In the genomic region with DNA sequence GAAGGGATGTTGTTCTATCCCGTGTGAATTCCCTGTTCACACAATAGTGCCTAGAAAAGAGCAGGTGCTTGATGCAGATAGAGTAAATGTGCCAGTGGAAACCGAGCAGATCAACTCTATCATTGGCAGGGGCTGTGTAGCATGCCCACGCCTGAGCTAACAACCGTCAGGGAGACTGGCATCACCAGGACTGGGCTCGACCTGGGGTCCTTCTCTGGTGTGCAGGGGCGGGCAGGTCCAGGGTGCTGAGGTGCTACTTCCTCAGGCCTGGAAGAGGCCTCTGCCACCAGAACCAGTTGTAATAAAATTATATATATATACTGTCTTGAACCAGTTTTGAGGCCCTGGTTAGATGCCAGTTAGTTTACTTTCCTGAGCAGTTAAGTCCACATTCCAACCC, we compare ENCODE assay signal across 28 cellular contexts. TPM values are rescaled to one million over a fixed set of nuclear protein-coding genes. Genes with fewer than 3 reads are reported as not detected.
DNase-seq lines count a peak whose midpoint lies in the region; ATAC-seq and TF ChIP-seq lines count a peak whose summit lies in the region.
"Had no signal": no experiment of that assay in that cellular context is flagged by ENCODE, and none has a peak within 500 bp of the region (broad histone marks: within the 10 kb centered on the region; RNA-seq: fewer than 3 reads in every experiment).

No MANE protein-coding gene starts in this region.

- H3K79me2 ChIP-seq in Loucy (ENCODE audit: insufficient read depth, low read length) (no peaks in the 10 kb centered on the region), neural progenitor cell (ENCODE audit: low read depth) (no peaks in the 10 kb centered on the region)

- H3K27ac ChIP-seq in caudate nucleus (ENCODE audit: low read depth, low read length) = peak overlapping the region; percentile 64
- H3K27ac ChIP-seq in neural progenitor cell = no peak overlapping the region
- H3K27ac ChIP-seq: GM23248, SJCRH30 had no signal

- H3K27me3 Mint-ChIP-seq in neural progenitor cell (ENCODE audit: insufficient read depth, low read depth) (peaks cover 10% of the 10 kb centered on the region), HFFc6 (ENCODE audit: insufficient read depth) (peaks cover 43% of the 10 kb centered on the region)

- H3K4me1 Mint-ChIP-seq in neural progenitor cell (peaks cover 37% of the 10 kb centered on the region), HFFc6 (ENCODE audit: low read depth) (no peaks in the 10 kb centered on the region)
- H3K4me1 Mint-ChIP-seq: CD8-positive, alpha-beta memory T cell had no signal

- H3K4me2 ChIP-seq in Loucy (ENCODE audit: low read depth, low read length, poor library complexity, severe bottlenecking) = peak overlapping the region; percentile 59
- H3K4me2 ChIP-seq in neural progenitor cell = no peak overlapping the region

- H3K4me3 Mint-ChIP-seq in neural progenitor cell = no peak overlapping the region
- no peak overlapping the region for H3K4me3 Mint-ChIP-seq in HFFc6
- H3K4me3 Mint-ChIP-seq: CD14-positive monocyte; CD8-positive, alpha-beta memory T cell had no signal

- no peaks in the 10 kb centered on the region for H3K27me3 ChIP-seq in Loucy (ENCODE audit: insufficient read depth, low read length, poor library complexity, severe bottlenecking)
- no peaks in the 10 kb centered on the region for H3K27me3 ChIP-seq in neural progenitor cell
- H3K27me3 ChIP-seq: SJCRH30 had no signal

- no peaks in the 10 kb centered on the region for H4K20me1 ChIP-seq in Loucy (ENCODE audit: insufficient read depth, low read length, poor library complexity, severe bottlenecking)
- H4K20me1 ChIP-seq in neural progenitor cell (ENCODE audit: low read depth) = no peaks in the 10 kb centered on the region

- TF ChIP-seq CTCF in Loucy (conservative IDR thresholded peaks at IDR 0.05; ENCODE audit: low read length) (no peak), neural progenitor cell (IDR thresholded peaks at IDR 0.05) (no peak), HFFc6 (IDR thresholded peaks at IDR 0.05) (no peak)

- no peaks in the 10 kb centered on the region for H3K9me3 Mint-ChIP-seq in neural progenitor cell
- H3K9me3 Mint-ChIP-seq in HFFc6 = no peaks in the 10 kb centered on the region
- H3K9me3 Mint-ChIP-seq: CD14-positive monocyte; CD8-positive, alpha-beta memory T cell had no signal

- H2AFZ ChIP-seq in Loucy (ENCODE audit: low read length) (no peak overlapping the region), neural progenitor cell (replicated peaks) (no peak overlapping the region)
- H2AFZ ChIP-seq: GM23248 had no signal

- H3K27ac Mint-ChIP-seq in neural progenitor cell = peak overlapping the region; percentile 58
- no peak overlapping the region for H3K27ac Mint-ChIP-seq in HFFc6
- H3K27ac Mint-ChIP-seq: CD8-positive, alpha-beta memory T cell had no signal

- no peaks in the 10 kb centered on the region for H3K9me2 ChIP-seq in Loucy (replicated peaks; ENCODE audit: low read depth, low read length)

- H3F3A ChIP-seq in Loucy (ENCODE audit: low read depth) (no peaks in the 10 kb centered on the region), neural progenitor cell (ENCODE audit: low read depth) (no peaks in the 10 kb centered on the region)

- H3K9me3 ChIP-seq in Loucy (ENCODE audit: insufficient read depth, low read depth, low read length) (no peaks in the 10 kb centered on the region), neural progenitor cell (ENCODE audit: low read depth) (no peaks in the 10 kb centered on the region)
- H3K9me3 ChIP-seq: SJCRH30 had no signal

- H3K4me3 ChIP-seq in Loucy (ENCODE audit: low read length, poor library complexity, severe bottlenecking) (no peak overlapping the region), neural progenitor cell (no peak overlapping the region)
- H3K4me3 ChIP-seq: GM23248, SJCRH30 had no signal

- no peak for ATAC-seq in GM21528 (IDR thresholded peaks at IDR 0.05; ENCODE audit: low FRiP score, unreplicated experiment)
- ATAC-seq: PC-3, SK-N-SH treated with all-trans-retinoic acid at 6 μM for 48 hours had no signal

- H3K36me3 ChIP-seq in Loucy (ENCODE audit: insufficient read depth, low read length) (no peaks in the 10 kb centered on the region), neural progenitor cell (no peaks in the 10 kb centered on the region)
- H3K36me3 ChIP-seq: SJCRH30 had no signal

- DNase-seq in caudate nucleus (lab: John Stamatoyannopoulos, UW) (no peak), neural progenitor cell (ENCODE audit: low spot score) (no peak), superior temporal gyrus (ENCODE audit: extremely low spot score) (no peak), HFFc6 (no peak), HCEC 1CT (no peak)
- DNase-seq: CD8-positive, alpha-beta memory T cell; DMS 273 treated with DMSO at 0.1 percent for 48 hours; DMS79; EL; GDM1; GM23248; H7; NCI-H1048; NCI-H1417; NCI-H1694; NCI-H2081 treated with DMSO at 0.1 percent for 48 hours; NCI-H2171; NCI-H226; NCI-H524 treated with DMSO at 0.1 percent for 48 hours; NCI-H774; NK-92 treated with Interleukin-12 subunit alpha and Interleukin-12 subunit beta, amount 100 ng/mL, for 24 hours; SJCRH30 had no signal

- H3K36me3 Mint-ChIP-seq in neural progenitor cell = no peaks in the 10 kb centered on the region
- H3K36me3 Mint-ChIP-seq in HFFc6 (ENCODE audit: low read depth) = no peaks in the 10 kb centered on the region
- H3K36me3 Mint-ChIP-seq: CD14-positive monocyte; CD8-positive, alpha-beta memory T cell had no signal

- H3K4me1 ChIP-seq in Loucy (ENCODE audit: insufficient read depth, low read length, poor library complexity, severe bottlenecking) (peaks cover 36% of the 10 kb centered on the region), neural progenitor cell (no peaks in the 10 kb centered on the region)
- H3K4me1 ChIP-seq: SJCRH30 had no signal

- peak overlapping the region; percentile 43 for H3K9ac ChIP-seq in Loucy (ENCODE audit: low read depth, low read length, poor library complexity, severe bottlenecking)
- no peak overlapping the region for H3K9ac ChIP-seq in neural progenitor cell
- H3K9ac ChIP-seq: GM23248 had no signal

RNA-seq across cellular contexts. Expression of a gene that starts 11.8 kb away (rescaled TPM):
- not detected in 2 replicates for total RNA-seq in neural progenitor cell (ENCODE audit: low replicate concordance)
- total RNA-seq in HFFc6 (2021; fragmentation: NEBNext Ultra II Directional; extraction: Animal tissue kit (Norgen Biotek cat#: 25700)) = not detected
- total RNA-seq: A673, GM23248, SJCRH30 had no signal
